In the genomic region with DNA sequence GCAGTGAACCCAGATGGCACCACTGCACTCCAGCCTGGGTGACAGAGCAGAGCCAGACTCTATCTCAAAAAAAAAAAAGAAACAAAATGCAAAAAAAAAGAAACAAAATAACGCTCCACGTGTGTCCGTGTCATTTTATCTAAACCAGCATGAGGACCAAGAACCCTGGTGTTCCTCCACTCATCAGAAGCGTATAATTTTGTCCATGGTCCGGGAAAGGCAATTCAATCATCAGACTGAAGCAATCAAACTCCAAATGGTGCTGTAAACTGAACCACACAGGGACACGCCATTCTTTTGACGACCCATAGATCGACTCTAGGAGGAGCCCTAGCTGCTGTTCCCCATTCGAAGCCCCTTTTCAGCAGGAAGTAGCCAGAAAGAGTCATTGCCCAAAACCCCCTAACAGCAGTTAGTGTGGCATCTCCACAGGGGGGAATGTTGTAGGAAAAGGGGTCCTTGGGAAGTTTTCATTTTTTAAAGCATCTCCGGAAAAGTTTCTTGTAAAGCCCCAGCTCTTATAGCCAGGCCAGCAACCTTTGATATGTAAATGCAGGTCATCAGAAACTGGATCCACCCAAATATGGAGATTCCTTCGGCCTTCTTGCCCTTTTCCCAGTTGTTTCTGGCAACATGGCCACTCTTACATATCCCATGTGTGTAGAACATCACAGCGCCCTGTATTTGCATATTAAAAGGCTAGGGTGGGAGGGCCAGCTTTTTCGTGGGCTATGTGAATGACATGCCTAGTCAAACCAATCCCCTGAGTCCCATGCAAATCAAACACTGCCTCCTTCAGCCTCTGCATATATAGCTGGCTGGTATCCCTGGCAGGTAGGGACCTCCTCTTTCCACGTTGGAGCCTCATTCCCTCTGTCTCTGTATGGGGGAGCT, we compare ENCODE assay signal across 8 cellular contexts. TPM values are rescaled to one million over a fixed set of nuclear protein-coding genes. Genes with fewer than 3 reads are reported as not detected.
DNase-seq lines count a peak whose midpoint lies in the region; ATAC-seq, FAIRE-seq and TF ChIP-seq lines count a peak whose summit lies in the region.
"Not testable (repeated sequence)": the region's sequence is repeated elsewhere in the genome, so short reads cannot be mapped to it uniquely, and the experiment has no call there.

No MANE protein-coding gene starts in this region.

- H4K91ac ChIP-seq in H1 (replicated peaks; ENCODE audit: insufficient read length, low read length) = not testable (repeated sequence)

- peak; percentile 36 to 55 for DNase-seq in Caco-2
- peak; percentile 57 for DNase-seq in HCT116 (ENCODE audit: low read depth, low spot score)
- peak; percentile 87 for DNase-seq in NCI-H146 treated with DMSO at 0.1 percent for 48 hours (lab: John Stamatoyannopoulos, UW; ENCODE audit: unreplicated experiment)
- not testable (repeated sequence) for DNase-seq in WERI-Rb-1
- DNase-seq in H1 (ENCODE audit: low read depth in 1 of 2, low spot score in 2 of 2) = peak; percentile 72 to 77
- DNase-seq in iPS-NIHi7 (ENCODE audit: extremely low spot score) = peak; percentile 60
- peak; percentile 35 for DNase-seq in retina

- peak in 1 of 2 experiments; percentile 7 for TF ChIP-seq CTCF in Caco-2 (IDR thresholded peaks at IDR 0.05; ENCODE audit: insufficient read depth in 1 of 2, low read depth in 1 of 2, low read length in 1 of 2, severe bottlenecking in 1 of 2, unreplicated experiment in 1 of 2)
- TF ChIP-seq CTCF in HCT116 (IDR thresholded peaks at IDR 0.05 in 2 of 3, conservative IDR thresholded peaks at IDR 0.05 in 1 of 3; ENCODE audit: borderline replicate concordance in 1 of 3, insufficient read depth in 1 of 3, low read depth in 2 of 3, low read length in 2 of 3) = peak in 2 of 3 experiments; percentile 6 to 32; a peak in 2 of 6 replicates
- TF ChIP-seq CTCF in OCI-LY3 (IDR thresholded peaks at IDR 0.05; ENCODE audit: low read depth, low read length) = not testable (repeated sequence)
- TF ChIP-seq CTCF in WERI-Rb-1 (IDR thresholded peaks at IDR 0.05; ENCODE audit: low read depth, low read length) = 0 out of 2 replicates have a peak, but pooled peaks have one; percentile 14
- TF ChIP-seq CTCF in H1 (IDR thresholded peaks at IDR 0.05; ENCODE audit: control extremely low read depth in 1 of 3, insufficient read depth in 1 of 3, low read depth in 1 of 3, low read length in 3 of 3) = peak in 1 of 3 experiments; percentile 37; a peak in 2 of 4 replicates

- BruUV-seq in Caco-2 (replicated peaks; lab: Mats Ljungman, UMichigan); HCT116 (replicated peaks; lab: Mats Ljungman, UMichigan): not testable (repeated sequence)

- not testable (repeated sequence) for H3K9me2 ChIP-seq in HCT116 (ENCODE audit: insufficient read depth)

- H3K23ac ChIP-seq in H1 (ENCODE audit: insufficient read length) = not testable (repeated sequence)

- H3K27me3 Mint-ChIP-seq in Caco-2 (ENCODE audit: insufficient read depth, unreplicated experiment) = not testable (repeated sequence)

- POLR2A ChIA-PET in Caco-2 (lab: Charles Lee) = interaction anchor here (0.6 to 1.2 kb wide), 3 partner anchors 8 to 433 kb away, joined by 3 to 4 read pairs (median 4); partner anchors contain the start of gene GPATCH8
- POLR2A ChIA-PET in HCT116 (lab: Charles Lee) = interaction anchor here (0.8 to 1.8 kb wide), 3 partner anchors 7 to 11 kb away, joined by 3 to 12 read pairs (median 5); partner anchors contain the start of gene GPATCH8
- POLR2A ChIA-PET in H1 (lab: Charles Lee; ENCODE audit: partially characterized antibody) = interaction anchor here (0.6 to 3.0 kb wide), 17 partner anchors 9 to 1470 kb away, joined by 3 to 16 read pairs (median 3); partner anchors contain the start of genes FZD2 and GPATCH8

- H3K4me2 ChIP-seq in HCT116 (ENCODE audit: low read length) (peak overlapping the region; percentile 36; the same call in 1 of the 2 replicates), OCI-LY3 (ENCODE audit: low read length) (peak overlapping the region; percentile 27), H1 (ENCODE audit: insufficient read depth in 1 of 2, low read depth in 2 of 2, low read length in 2 of 2) (peak overlapping the region; percentile 33 to 60)

- H3K4ac ChIP-seq in H1 (replicated peaks; ENCODE audit: insufficient read length, low read depth, low read length) = not testable (repeated sequence)

- not testable (repeated sequence) for H4K20me1 ChIP-seq in HCT116 (ENCODE audit: insufficient read depth); OCI-LY3 (ENCODE audit: insufficient read depth, low read length); H1 (replicated peaks in 1 of 2; ENCODE audit: control insufficient read depth in 1 of 2, insufficient read depth in 2 of 2, low read length in 2 of 2)

- H3K79me1 ChIP-seq in H1 (ENCODE audit: low read depth, low read length) = not testable (repeated sequence)

- not testable (repeated sequence) for H3K9me3 Mint-ChIP-seq in Caco-2 (ENCODE audit: unreplicated experiment)

- not testable (repeated sequence) for H3K27ac ChIP-seq in HCT116 (ENCODE audit: low read depth, low read length); OCI-LY3 (ENCODE audit: low read length); WERI-Rb-1
- H3K27ac ChIP-seq in H1 (ENCODE audit: low read depth, low read length) = peak overlapping the region; percentile 59

- not testable (repeated sequence) for H2BK12ac ChIP-seq in H1 (ENCODE audit: low read depth, low read length)

- 0 out of 2 replicates have a peak overlapping the region, but pooled peaks have one; percentile 35 for H2BK20ac ChIP-seq in H1 (ENCODE audit: low read length)

- H2AFZ ChIP-seq in HCT116 (ENCODE audit: low read depth, low read length, poor library complexity, severe bottlenecking) (peak overlapping the region; percentile 24), OCI-LY3 (ENCODE audit: low read depth, low read length) (0 out of 2 replicates have a peak overlapping the region, but pooled peaks have one; percentile 33), H1 (ENCODE audit: low read length) (peak overlapping the region; percentile 78; the same call in 1 of the 2 replicates)

- not testable (repeated sequence) for H3K9ac ChIP-seq in HCT116 (ENCODE audit: low read length); OCI-LY3 (ENCODE audit: low read length)
- 0 out of 7 replicates have a peak overlapping the region, but pooled peaks of 1 of the 4 experiments have one; percentile 16 for H3K9ac ChIP-seq in H1 (replicated peaks in 1 of 4; ENCODE audit: extremely low read depth in 1 of 4, low read depth in 3 of 4, low read length in 3 of 4)

- FAIRE-seq in H1 (lab: Jason Lieb, UNC) = peak; percentile 97

- H2BK120ac ChIP-seq in H1 (replicated peaks; ENCODE audit: low read depth, low read length) = peak overlapping the region; percentile 47

- H3K4me1 ChIP-seq in Caco-2; OCI-LY3 (ENCODE audit: low read length); H1 (replicated peaks in 1 of 4; ENCODE audit: control insufficient read depth in 3 of 4, insufficient read depth in 4 of 4, low read length in 3 of 4): not testable (repeated sequence)
- H3K4me1 ChIP-seq in HCT116 (ENCODE audit: control insufficient read depth in 1 of 2, insufficient read depth in 2 of 2, low read length in 2 of 2) = peaks cover 0 to 14% of the 10 kb centered on the region in 2 experiments; a peak in 3 of 4 replicates

- H4K5ac ChIP-seq in H1 (ENCODE audit: insufficient read length, low read depth, low read length) = peak overlapping the region; percentile 8

- not testable (repeated sequence) for H3K4me1 Mint-ChIP-seq in Caco-2 (ENCODE audit: low read depth, unreplicated experiment)

- H3K4me3 Mint-ChIP-seq in Caco-2 (ENCODE audit: unreplicated experiment) = not testable (repeated sequence)

- TF ChIP-seq EP300 in H1 (IDR thresholded peaks at IDR 0.05; ENCODE audit: borderline replicate concordance in 1 of 2, low read depth in 2 of 2, low read length in 2 of 2) = not testable (repeated sequence)

- not testable (repeated sequence) for TF ChIP-seq RAD21 in HCT116 (IDR thresholded peaks at IDR 0.05; ENCODE audit: low read depth)
- TF ChIP-seq RAD21 in H1 (IDR thresholded peaks at IDR 0.05 in 1 of 2, conservative IDR thresholded peaks at IDR 0.05 in 1 of 2; ENCODE audit: low read depth in 2 of 2, low read length in 2 of 2) = 0 out of 4 replicates have a peak, but pooled peaks have one; percentile 8 to 11

- not testable (repeated sequence) for TF ChIP-seq POLR2A in HCT116 (IDR thresholded peaks at IDR 0.05; ENCODE audit: borderline replicate concordance, extremely low read depth, insufficient read depth, insufficient read length)
- peak in 1 of 2 experiments; percentile 79; a peak in 2 of 3 replicates for TF ChIP-seq POLR2A in H1 (IDR thresholded peaks at IDR 0.05; ENCODE audit: control extremely low read depth in 1 of 2, low read depth in 2 of 2, low read length in 2 of 2)

- intact Hi-C loops in Caco-2 (cut with micrococcal nuclease; ENCODE audit: unreplicated experiment); HCT116 (cut with micrococcal nuclease): not testable (repeated sequence)

- ATAC-seq in HCT116 = peak; percentile 94

- H3K9me3 ChIP-seq in Caco-2; HCT116 (ENCODE audit: control insufficient read depth in 1 of 2, insufficient read depth in 1 of 2, low read depth in 1 of 2, low read length in 2 of 2); OCI-LY3 (ENCODE audit: insufficient read depth, low read length); WERI-Rb-1 (ENCODE audit: severe bottlenecking); H1 (ENCODE audit: insufficient read depth in 2 of 2, low read depth in 1 of 2, low read length in 1 of 2): not testable (repeated sequence)

- not testable (repeated sequence) for H3K36me3 Mint-ChIP-seq in Caco-2 (ENCODE audit: insufficient read depth, unreplicated experiment)

- not testable (repeated sequence) for H3K27me3 ChIP-seq in Caco-2 (replicated peaks; ENCODE audit: control insufficient read depth, insufficient read depth, low read length); HCT116 (ENCODE audit: insufficient read depth, low read length); OCI-LY3 (ENCODE audit: low read depth, low read length); WERI-Rb-1 (ENCODE audit: insufficient read depth, low read depth, severe bottlenecking); H1 (replicated peaks in 1 of 4; ENCODE audit: control insufficient read depth in 3 of 4, extremely low read depth in 1 of 4, insufficient read depth in 3 of 4, low read length in 3 of 4)

- not testable (repeated sequence) for H3K56ac ChIP-seq in H1 (replicated peaks; ENCODE audit: insufficient read length, low read depth, low read length)

- CTCF ChIA-PET in Caco-2 (lab: Charles Lee) = interaction anchor here (0.6 to 1.2 kb wide), 7 partner anchors 12 to 1201 kb away, joined by 3 to 10 read pairs (median 4); no protein-coding TSS in a partner anchor
- CTCF ChIA-PET in HCT116 (lab: Charles Lee) = interaction anchor here (0.6 to 1.5 kb wide), 3 partner anchors 11 to 546 kb away, joined by 3 to 12 read pairs (median 4); no protein-coding TSS in a partner anchor
- CTCF ChIA-PET in H1 (lab: Charles Lee; ENCODE audit: partially characterized antibody) = interaction anchor here (0.6 to 4.2 kb wide), 12 partner anchors 11 to 1008 kb away, joined by 3 to 19 read pairs (median 3); partner anchors contain the start of gene FZD2

- not testable (repeated sequence) for H3K23me2 ChIP-seq in H1 (ENCODE audit: low read depth, low read length)

- peak overlapping the region; percentile 29 for H3K27ac Mint-ChIP-seq in Caco-2 (ENCODE audit: unreplicated experiment)

- H4K8ac ChIP-seq in H1 (ENCODE audit: extremely low read depth, insufficient read depth, low read length) = not testable (repeated sequence)

- not testable (repeated sequence) for H2BK5ac ChIP-seq in H1 (ENCODE audit: low read depth, low read length)

- H3K4me3 ChIP-seq in Caco-2 (ENCODE audit: low read depth, low read length); HCT116 (replicated peaks in 1 of 2; ENCODE audit: low read depth in 1 of 2, low read length in 2 of 2); OCI-LY3 (ENCODE audit: low read length); WERI-Rb-1 (ENCODE audit: low read depth, low read length): not testable (repeated sequence)
- H3K4me3 ChIP-seq in H1 (ENCODE audit: extremely low read depth in 1 of 4, insufficient read depth in 2 of 4, low read depth in 3 of 4, low read length in 4 of 4) = peak overlapping the region in 3 of 4 experiments; percentile 1 to 48 (median 1); a peak in 3 of 8 replicates

- not testable (repeated sequence) for H3K14ac ChIP-seq in H1 (ENCODE audit: insufficient read length)

- not testable (repeated sequence) for H3K79me2 ChIP-seq in HCT116 (ENCODE audit: insufficient read depth, low read length); OCI-LY3 (ENCODE audit: low read length); H1 (ENCODE audit: control insufficient read depth in 1 of 2, insufficient read depth in 2 of 2, low read length in 2 of 2)

- H3K18ac ChIP-seq in H1 (ENCODE audit: extremely low read depth, low read length) = peak overlapping the region; percentile 91

- not testable (repeated sequence) for H2BK15ac ChIP-seq in H1 (ENCODE audit: low read length)

- not testable (repeated sequence) for H2AK5ac ChIP-seq in H1 (ENCODE audit: low read depth, low read length)

- H3K36me3 ChIP-seq in Caco-2 (ENCODE audit: control insufficient read depth, insufficient read depth, low read length); HCT116 (ENCODE audit: control insufficient read depth in 1 of 2, insufficient read depth in 2 of 2, low read length in 2 of 2); OCI-LY3 (replicated peaks; ENCODE audit: low read depth, low read length); WERI-Rb-1; H1 (ENCODE audit: control insufficient read depth in 2 of 4, insufficient read depth in 4 of 4, low read length in 3 of 4): not testable (repeated sequence)

- 30% methylated on average over 14 of the region's 14 CpGs; no CpG with 5 or more reads in 1 of the 2 experiments for WGBS in H1 (ENCODE audit: extremely low coverage in 1 of 2, insufficient coverage in 1 of 2, insufficient read length in 1 of 2, insufficient replicate concordance in 2 of 2, low coverage in 1 of 2, low lambda C conversion rate in 2 of 2, missing lambda C conversion rate in 1 of 2), 2 experiments

- RAD21 ChIA-PET in HCT116 (lab: Charles Lee; ENCODE audit: low non-redundant PET in 1 of 2, low total read pairs in 2 of 2, uncharacterized antibody in 2 of 2, unreplicated experiment in 2 of 2) = not testable (repeated sequence)

RNA-seq across cellular contexts. Expression of gene GPATCH8, which starts 8.3 kb away (rescaled TPM):
- 53.4 and 55.5 TPM in 2 replicates for total RNA-seq in Caco-2 (2022)
- 28.7 TPM for total RNA-seq in HCT116 (2021; ENCODE audit: unreplicated experiment)
- polyA plus RNA-seq in HCT116 (2012) = 13.0 and 13.5 TPM in 2 replicates
- total RNA-seq in H1 (2021; fragmentation: NEBNext Ultra II Directional; extraction: Animal tissue kit (Norgen Biotek cat#: 25700)) = 51.5 and 58.1 TPM in 2 replicates
- 20.5 and 21.6 TPM in 2 replicates for polyA plus RNA-seq in H1 (2011; rRNA removed)
- 18.4 TPM for polyA plus RNA-seq in H1 (2011; cell fraction: cytosol; rRNA removed)
- polyA plus RNA-seq in H1 (2011; cell fraction: nucleus; rRNA removed) = 35.3 TPM
- 23.8 to 31.5 TPM (median 26.7 TPM) in 4 replicates for polyA plus RNA-seq in H1 (2012, experiment 1 of 2)
- 3.3 TPM for polyA plus RNA-seq in H1 (2012, experiment 2 of 2)
- polyA plus RNA-seq in H1 (2013, experiment 1 of 2) = 27.9 TPM
- 27.4 TPM for polyA plus RNA-seq in H1 (2013, experiment 2 of 2)
- 32.5 and 32.9 TPM in 2 replicates for polyA minus RNA-seq in H1 (2011; rRNA and poly(A)+ RNA removed)
- polyA minus RNA-seq in H1 (2011; cell fraction: cytosol; rRNA and poly(A)+ RNA removed) = 24.1 TPM
- polyA minus RNA-seq in H1 (2011; cell fraction: nucleus; rRNA and poly(A)+ RNA removed) = 47.5 TPM

RNA-seq across cellular contexts. Expression of gene FZD2, which starts 45.8 kb away (rescaled TPM):
- total RNA-seq in Caco-2 (2022) = 36.4 and 39.5 TPM in 2 replicates
- total RNA-seq in HCT116 (2021; ENCODE audit: unreplicated experiment) = 12.8 TPM
- 15.0 and 15.5 TPM in 2 replicates for polyA plus RNA-seq in HCT116 (2012)
- total RNA-seq in H1 (2021; fragmentation: NEBNext Ultra II Directional; extraction: Animal tissue kit (Norgen Biotek cat#: 25700)) = 17.0 and 17.6 TPM in 2 replicates
- polyA plus RNA-seq in H1 (2011; rRNA removed) = 86.7 and 93.6 TPM in 2 replicates
- polyA plus RNA-seq in H1 (2011; cell fraction: cytosol; rRNA removed) = 41.3 TPM
- polyA plus RNA-seq in H1 (2011; cell fraction: nucleus; rRNA removed) = 37.7 TPM
- 21.7 to 33.8 TPM (median 32.4 TPM) in 4 replicates for polyA plus RNA-seq in H1 (2012, experiment 1 of 2)
- 30.9 TPM for polyA plus RNA-seq in H1 (2012, experiment 2 of 2)
- polyA plus RNA-seq in H1 (2013, experiment 1 of 2) = 12.3 TPM
- 12.0 TPM for polyA plus RNA-seq in H1 (2013, experiment 2 of 2)
- 22.5 and 38.9 TPM in 2 replicates for polyA minus RNA-seq in H1 (2011; rRNA and poly(A)+ RNA removed)
- polyA minus RNA-seq in H1 (2011; cell fraction: cytosol; rRNA and poly(A)+ RNA removed) = 37.7 TPM
- 23.6 TPM for polyA minus RNA-seq in H1 (2011; cell fraction: nucleus; rRNA and poly(A)+ RNA removed)

Comparison
In these comparisons a context has a peak if more than half of its experiments do, and no peak if none do; other contexts are left out.
1. H2AFZ ChIP-seq: peak in every context shown above with its lines; median percentile 78 in H1; 33 in OCI-LY3; 24 in HCT116.